Comparison of ENCODE assay signal across 26 cellular contexts in the genomic region with DNA sequence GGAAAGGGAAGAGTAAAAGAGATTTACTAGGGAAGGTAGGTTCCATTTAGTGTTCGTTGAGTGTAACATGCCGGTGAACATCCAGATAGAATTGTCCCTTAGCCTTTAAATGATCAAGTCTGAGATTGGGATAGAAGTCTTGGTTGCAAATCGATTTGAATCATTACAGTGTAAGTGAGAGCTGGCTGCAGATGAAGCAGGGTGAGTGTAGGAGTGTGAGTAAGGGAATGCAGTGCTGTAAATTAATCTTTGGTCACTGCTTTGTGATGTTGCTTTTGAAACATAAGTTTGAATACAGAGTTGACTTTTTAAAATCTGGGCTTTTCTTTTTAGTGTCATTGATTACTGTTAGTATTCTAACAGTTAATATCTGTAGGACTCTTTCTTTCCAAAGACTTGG.
"Had no signal": no experiment of that assay in that cellular context is flagged by ENCODE, and none has a peak within 500 bp of the region (broad histone marks: within the 10 kb centered on the region; RNA-seq: fewer than 3 reads in every experiment).

No MANE protein-coding gene starts in this region.

- H3K4me1 ChIP-seq: testis, transverse colon had no signal

- DNase-seq: activated CD4-positive, alpha-beta T cell treated with anti-CD3 and anti-CD28 coated beads for 36 hours; activated CD4-positive, CD25-positive, alpha-beta regulatory T cell; activated CD8-positive, alpha-beta memory T cell treated with anti-CD3 and anti-CD28 coated beads, Interleukin-2, amount 10 ng/mL, durations not matched to agents 7 days and 5 days; activated CD8-positive, alpha-beta T cell treated with anti-CD3 and anti-CD28 coated beads, Interleukin-2, amount 10 ng/mL, durations not matched to agents 7 days and 5 days; activated effector memory CD4-positive, alpha-beta T cell treated with Interleukin-2 at 50 U/mL for 16 hours; activated naive CD4-positive, alpha-beta T cell treated with Interleukin-2 at 50 U/mL for 16 hours; activated T-cell treated with anti-CD3 and anti-CD28 coated beads for 4 hours; adrenal gland; aorta; body of pancreas; effector CD8-positive, alpha-beta T cell; islet precursor cell; left ventricle myocardium superior; mammary epithelial cell; natural killer cell; posterior cingulate gyrus; right cardiac atrium; stimulated activated CD4-positive, alpha-beta T cell treated with anti-CD3 and anti-CD28 coated beads, Interleukin-2, amount 100 ng/mL, for 48 hours; stimulated activated naive CD8-positive, alpha-beta T cell treated with anti-CD3 and anti-CD28 coated beads, Interleukin-15, Interleukin-2, amounts not matched to agents 100 U/mL and 50 U/mL, for 24 hours; T-cell; testis; transverse colon had no signal

- H3K4me2 ChIP-seq: hepatocyte had no signal

- H3K4me3 ChIP-seq: adrenal gland, body of pancreas, gastroesophageal sphincter, hepatocyte, testis, transverse colon had no signal

- H3K36me3 ChIP-seq: adrenal gland, gastroesophageal sphincter, transverse colon had no signal

- ATAC-seq: activated CD4-positive, alpha-beta T cell treated with anti-CD3 and anti-CD28 coated beads for 36 hours; activated CD8-positive, alpha-beta memory T cell treated with anti-CD3 and anti-CD28 coated beads, Interleukin-2, amount 10 ng/mL, durations not matched to agents 7 days and 5 days; activated CD8-positive, alpha-beta T cell treated with anti-CD3 and anti-CD28 coated beads, Interleukin-2, amount 10 ng/mL, durations not matched to agents 7 days and 5 days; body of pancreas; gastroesophageal sphincter; left ventricle myocardium superior; natural killer cell; right cardiac atrium; stimulated activated naive CD8-positive, alpha-beta T cell treated with anti-CD3 and anti-CD28 coated beads, Interleukin-15, Interleukin-2, amounts not matched to agents 100 U/mL and 50 U/mL, for 24 hours; T-cell had no signal

- H2AFZ ChIP-seq: hepatocyte had no signal

- FAIRE-seq: colon, urothelium cell line had no signal

- H3K27me3 ChIP-seq: adrenal gland, body of pancreas, gastroesophageal sphincter, hepatocyte, testis, transverse colon had no signal

- H3K27ac ChIP-seq: adrenal gland, body of pancreas, gastroesophageal sphincter, hepatocyte, testis, transverse colon had no signal

- H3K9me3 ChIP-seq: adrenal gland, body of pancreas, gastroesophageal sphincter, testis, transverse colon had no signal
